Comparison of ENCODE assay signal across 9 cellular contexts in genomic region chr2:239290618-239291504, GRCh38.
A peak's percentile ranks its signal among the peaks of the same experiment; 100 is the strongest.
DNase-seq lines count a peak whose midpoint lies in the region; ATAC-seq lines count a peak whose summit lies in the region.
"Had no signal": no experiment of that assay in that cellular context is flagged by ENCODE, and none has a peak within 500 bp of the region (broad histone marks: within the 10 kb centered on the region; RNA-seq: fewer than 3 reads in every experiment).

No MANE protein-coding gene starts in this region.

- H3K27me3 ChIP-seq in layer of hippocampus (ENCODE audit: control insufficient read depth, insufficient read depth, low read length), result no peaks in the 10 kb centered on the region

- no peak for ATAC-seq in GM18517 (IDR thresholded peaks at IDR 0.05; ENCODE audit: unreplicated experiment)
- no peak for ATAC-seq in HG02884 (IDR thresholded peaks at IDR 0.05; ENCODE audit: unreplicated experiment)

- peak; percentile 43 for DNase-seq in NCI-H748 (lab: John Stamatoyannopoulos, UW; ENCODE audit: unreplicated experiment)
- no peak for DNase-seq in NCI-H748 treated with DMSO at 0.1 percent for 48 hours (lab: John Stamatoyannopoulos, UW)
- DNase-seq in brain pericyte (ENCODE audit: low read depth, low spot score), result peak; percentile 55
- DNase-seq in NCI-H2196 (lab: John Stamatoyannopoulos, UW; ENCODE audit: unreplicated experiment), result no peak
- DNase-seq: erythroblast had no signal

- peak overlapping the region; percentile 95 for H3K27ac ChIP-seq in layer of hippocampus (ENCODE audit: low read depth, low read length)
- H3K27ac ChIP-seq in temporal lobe (ENCODE audit: low read depth, low read length), result peak overlapping the region; percentile 96

Comparison
In these comparisons a context has a peak if more than half of its experiments do, and no peak if none do; other contexts are left out.
1. DNase-seq: peak in NCI-H748 (single experiment) and brain pericyte (single experiment); none in NCI-H748 treated with DMSO at 0.1 percent for 48 hours (single experiment) and NCI-H2196 (single experiment).